In genomic region chr6:47187108-47187507, GRCh38 we compare ENCODE assay signal across 1 cellular context.
TF ChIP-seq lines count a peak whose summit lies in the region.

No MANE protein-coding gene starts in this region.

TF ChIP-seq in IMR-90, 13 proteins besides CTCF, POLR2A, EP300 and RAD21 (continued from another document):
- TF ChIP-seq ELK1 (IDR thresholded peaks at IDR 0.05; ENCODE audit: borderline replicate concordance, low read depth, low read length): no peak
- no peak for TF ChIP-seq BHLHE40 (IDR thresholded peaks at IDR 0.05; ENCODE audit: low read depth, low read length)
- TF ChIP-seq FOS (IDR thresholded peaks at IDR 0.05; ENCODE audit: low read depth, low read length): no peak
- TF ChIP-seq CHD1 (IDR thresholded peaks at IDR 0.05; ENCODE audit: low read depth, low read length): no peak
- TF ChIP-seq MXI1 (IDR thresholded peaks at IDR 0.05; ENCODE audit: borderline replicate concordance, low read depth, low read length): no peak
- no peak for TF ChIP-seq RFX5 (IDR thresholded peaks at IDR 0.05; ENCODE audit: low read depth, low read length)
- TF ChIP-seq MAFK (IDR thresholded peaks at IDR 0.05; ENCODE audit: low read depth, low read length): no peak
- TF ChIP-seq RCOR1 (IDR thresholded peaks at IDR 0.05; ENCODE audit: insufficient replicate concordance, low read length): no peak
